ENCODE assay signal across 1 cellular context in the genomic region with DNA sequence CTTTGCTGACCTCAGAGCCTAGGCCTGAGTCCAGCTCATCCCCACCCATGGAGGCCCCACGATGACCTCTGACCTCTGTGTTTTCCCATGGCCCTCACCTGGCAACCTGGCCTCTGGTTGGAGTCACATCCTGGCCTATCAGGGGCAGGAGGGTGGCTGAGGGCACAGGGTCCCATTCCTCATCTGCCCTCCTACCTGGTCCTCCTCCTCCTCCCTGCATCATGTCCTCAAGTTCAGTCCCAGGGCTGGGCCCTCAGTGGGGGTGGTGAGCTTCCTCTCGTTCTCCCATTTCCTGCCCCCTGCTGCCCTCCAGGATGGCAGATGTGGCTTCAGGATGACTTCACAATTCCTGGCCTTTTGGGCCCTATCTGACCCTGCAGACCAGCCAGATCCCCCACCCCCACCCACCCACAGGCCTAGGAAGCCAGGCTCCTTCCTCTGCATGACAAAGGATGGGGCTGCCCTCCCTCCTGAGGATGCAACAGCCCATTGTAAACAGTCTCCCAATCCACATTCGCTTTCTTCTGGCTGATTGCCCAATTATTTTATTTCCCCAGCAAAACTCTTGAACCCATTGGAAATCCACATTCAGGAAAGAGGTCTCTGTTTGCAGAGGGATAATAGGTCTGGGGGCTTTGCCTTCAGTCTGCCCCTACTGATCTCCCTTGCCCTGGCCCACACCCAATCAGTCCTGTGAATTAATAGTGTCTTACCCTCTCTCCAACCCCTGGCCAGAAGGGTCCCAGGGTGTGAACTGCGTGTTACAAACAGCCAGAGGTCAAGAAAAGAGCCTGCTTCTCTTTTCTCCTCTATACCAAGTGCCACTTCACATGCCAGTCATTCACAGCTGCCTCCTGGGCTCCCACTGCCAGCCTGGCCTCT.
TF ChIP-seq lines count a peak whose summit lies in the region.

No MANE protein-coding gene starts in this region.

TF ChIP-seq in K562, 482 proteins besides CTCF, POLR2A, EP300 and RAD21:
- TF ChIP-seq TCF3 (CRISPR knock-in tag; IDR thresholded peaks at IDR 0.05), result peak; percentile 28; the same call in 1 of the 2 replicates
- 0 out of 2 replicates have a peak, but pooled peaks have one; percentile 35 for TF ChIP-seq CBFA2T2 (conservative IDR thresholded peaks at IDR 0.05)
- no peak for TF ChIP-seq MYBL2 (IDR thresholded peaks at IDR 0.05; ENCODE audit: low read depth)
- TF ChIP-seq MYBL2 (CRISPR knock-in tag; IDR thresholded peaks at IDR 0.05; ENCODE audit: borderline replicate concordance), result no peak
- 0 out of 2 replicates have a peak, but pooled peaks have one; percentile 27 for TF ChIP-seq CREM (IDR thresholded peaks at IDR 0.05; ENCODE audit: low read depth)
- TF ChIP-seq ZNF592 (IDR thresholded peaks at IDR 0.05), result peak; percentile 37; the same call in 1 of the 2 replicates
- TF ChIP-seq, protein P1, sequence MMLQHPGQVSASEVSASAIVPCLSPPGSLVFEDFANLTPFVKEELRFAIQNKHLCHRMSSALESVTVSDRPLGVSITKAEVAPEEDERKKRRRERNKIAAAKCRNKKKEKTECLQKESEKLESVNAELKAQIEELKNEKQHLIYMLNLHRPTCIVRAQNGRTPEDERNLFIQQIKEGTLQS (IDR thresholded peaks at IDR 0.05), result peak; percentile 20; the same call in 1 of the 2 replicates
- TF ChIP-seq, protein P1 (CRISPR knock-in tag; conservative IDR thresholded peaks at IDR 0.05), result no peak
- TF ChIP-seq NR2C2 (CRISPR knock-in tag; IDR thresholded peaks at IDR 0.05), result peak; percentile 29; the same call in 1 of the 2 replicates
- TF ChIP-seq NR2C2 (tag; IDR thresholded peaks at IDR 0.05), result no peak; the same call in none of the 2 replicates
- TF ChIP-seq CBFA2T3 (IDR thresholded peaks at IDR 0.05), result peak; percentile 69
- peak; percentile 51; the same call in 1 of the 2 replicates for TF ChIP-seq ZBTB7A (IDR thresholded peaks at IDR 0.05; ENCODE audit: borderline replicate concordance, control insufficient read depth, low read depth, low read length)
- no peak for TF ChIP-seq ZNF12 (CRISPR knock-in tag; IDR thresholded peaks at IDR 0.05)
- TF ChIP-seq USF1 (CRISPR knock-in tag; IDR thresholded peaks at IDR 0.05), result no peak
- TF ChIP-seq NFE2 (IDR thresholded peaks at IDR 0.05; ENCODE audit: low read depth), result peak; percentile 15; the same call in 1 of the 2 replicates
- 0 out of 2 replicates have a peak, but pooled peaks have one; percentile 23 for TF ChIP-seq MYNN (IDR thresholded peaks at IDR 0.05)
- TF ChIP-seq MYNN (CRISPR knock-in tag; IDR thresholded peaks at IDR 0.05), result no peak
- peak; percentile 72 for TF ChIP-seq NFIC (IDR thresholded peaks at IDR 0.05)
- TF ChIP-seq ZKSCAN1 (IDR thresholded peaks at IDR 0.05; ENCODE audit: low read depth, low read length), result no peak
- no peak for TF ChIP-seq HDAC3 (IDR thresholded peaks at IDR 0.05; ENCODE audit: borderline replicate concordance, partially characterized antibody)
- peak; percentile 87 for TF ChIP-seq NR2C1 (IDR thresholded peaks at IDR 0.05)
- TF ChIP-seq NR2C1 (tag; IDR thresholded peaks at IDR 0.05), result peak; percentile 81
- no peak for TF ChIP-seq ZNF699 (CRISPR knock-in tag; IDR thresholded peaks at IDR 0.05; ENCODE audit: insufficient replicate concordance)
- peak; percentile 75 for TF ChIP-seq EGR1 (conservative IDR thresholded peaks at IDR 0.05)
